8 cellular contexts compared by ENCODE assay signal in genomic region chr6:36874443-36875249, GRCh38. TPM values are rescaled to one million over a fixed set of nuclear protein-coding genes. Genes with fewer than 3 reads are reported as not detected.
DNase-seq lines count a peak whose midpoint lies in the region; ATAC-seq and TF ChIP-seq lines count a peak whose summit lies in the region.

Gene PPIL1 (minus strand): TSS chr6:36874803. CDS start chr6:36874772, 31 bp downstream.

- H3K4me3 ChIP-seq in GM08714 (ENCODE audit: low read length) (peak within 1 kb of the TSS; percentile 82), SU-DHL-6 (ENCODE audit: insufficient read depth, low read length, poor library complexity, severe bottlenecking) (peak within 1 kb of the TSS; percentile 82), ovary (peak within 1 kb of the TSS; percentile 60), tibial artery (peak within 1 kb of the TSS; percentile 81 to 84)

- no peaks in the 10 kb centered on the region for H3K9me3 Mint-ChIP-seq in activated naive CD8-positive, alpha-beta T cell treated with anti-CD3 and anti-CD28 coated beads, Interleukin-2, amount 10 ng/mL, durations not matched to agents 7 days and 5 days

- ATAC-seq in HG02588 (IDR thresholded peaks at IDR 0.05; ENCODE audit: unreplicated experiment): peak; percentile 77
- peak; percentile 91 for ATAC-seq in activated naive CD8-positive, alpha-beta T cell treated with anti-CD3 and anti-CD28 coated beads, Interleukin-2, amount 10 ng/mL, durations not matched to agents 7 days and 5 days (ENCODE audit: low read depth)
- peak; percentile 87 for ATAC-seq in Right ventricle myocardium inferior

- peak within 1 kb of the TSS; percentile 97 for H3K4me3 Mint-ChIP-seq in activated naive CD8-positive, alpha-beta T cell treated with anti-CD3 and anti-CD28 coated beads, Interleukin-2, amount 10 ng/mL, durations not matched to agents 7 days and 5 days

- peak; percentile 96 for DNase-seq in NCI-H1105 (lab: John Stamatoyannopoulos, UW)
- peak; percentile 87 for DNase-seq in activated naive CD8-positive, alpha-beta T cell treated with anti-CD3 and anti-CD28 coated beads, Interleukin-2, amount 10 ng/mL, durations not matched to agents 7 days and 5 days
- peak; percentile 91 for DNase-seq in Right ventricle myocardium inferior (ENCODE audit: missing footprints)
- peak; percentile 76 to 90 (median 84) for DNase-seq in ovary
- peak; percentile 75 to 87 for DNase-seq in tibial artery

- 0 to 1% (median 1%) methylated on average over 46 to 54 of the region's 54 CpGs for WGBS in ovary, 3 donors

- peak within 1 kb of the TSS; percentile 85 for H3K9ac ChIP-seq in SU-DHL-6 (ENCODE audit: low read length)

- POLR2A ChIA-PET in activated naive CD8-positive, alpha-beta T cell treated with anti-CD3 and anti-CD28 coated beads, Interleukin-2, amount 10 ng/mL, durations not matched to agents 7 days and 5 days (lab: Charles Lee): interaction anchor here (0.8 to 2.5 kb wide), 12 partner anchors 8 to 196 kb away, joined by 3 to 21 read pairs (median 4); partner anchors contain the start of genes C6orf89, CDKN1A and MTCH1

- H3K36me3 ChIP-seq in SU-DHL-6 (ENCODE audit: low read length) (peaks cover 18% of the 10 kb centered on the region), ovary (no peaks in the 10 kb centered on the region), tibial artery (peaks cover 0 to 17% (median 0%) of the 10 kb centered on the region in 3 donors)

- H3K9me3 ChIP-seq in SU-DHL-6 (ENCODE audit: insufficient read depth, low read length) (no peaks in the 10 kb centered on the region), ovary (no peaks in the 10 kb centered on the region), tibial artery (no peaks in the 10 kb centered on the region)

- TF ChIP-seq POLR2A in ovary (IDR thresholded peaks at IDR 0.05): peak; percentile 10

- peaks cover 3% of the 10 kb centered on the region for H3K27me3 Mint-ChIP-seq in activated naive CD8-positive, alpha-beta T cell treated with anti-CD3 and anti-CD28 coated beads, Interleukin-2, amount 10 ng/mL, durations not matched to agents 7 days and 5 days

- peak within 1 kb of the TSS; percentile 80 for H3K27ac ChIP-seq in SU-DHL-6 (ENCODE audit: low read depth, low read length)
- peak within 1 kb of the TSS; percentile 54 to 80 for H3K27ac ChIP-seq in ovary
- H3K27ac ChIP-seq in tibial artery: peak within 1 kb of the TSS; percentile 77 to 81

- peaks cover 28% of the 10 kb centered on the region for H3K4me1 Mint-ChIP-seq in activated naive CD8-positive, alpha-beta T cell treated with anti-CD3 and anti-CD28 coated beads, Interleukin-2, amount 10 ng/mL, durations not matched to agents 7 days and 5 days

- peaks cover 48% of the 10 kb centered on the region for H3K79me2 ChIP-seq in SU-DHL-6 (ENCODE audit: insufficient read depth, low read length)

- no peaks in the 10 kb centered on the region for H3K9me2 ChIP-seq in SU-DHL-6 (replicated peaks; ENCODE audit: insufficient read depth, low read length)

- no peaks in the 10 kb centered on the region for H4K20me1 ChIP-seq in SU-DHL-6 (ENCODE audit: low read depth, low read length)

- H2AFZ ChIP-seq in SU-DHL-6 (ENCODE audit: low read depth, low read length, severe bottlenecking): peak within 1 kb of the TSS; percentile 96

- H3K4me2 ChIP-seq in SU-DHL-6 (ENCODE audit: low read depth, low read length, poor library complexity, severe bottlenecking): peak within 1 kb of the TSS; percentile 86

- H3K27me3 ChIP-seq in SU-DHL-6 (ENCODE audit: low read length) (no peaks in the 10 kb centered on the region), ovary (no peaks in the 10 kb centered on the region), tibial artery (no peaks in the 10 kb centered on the region)

- H3F3A ChIP-seq in SU-DHL-6 (ENCODE audit: insufficient read depth): peaks cover 9% of the 10 kb centered on the region; the same call in 1 of the 2 replicates

- peak within 1 kb of the TSS; percentile 98 for H3K27ac Mint-ChIP-seq in activated naive CD8-positive, alpha-beta T cell treated with anti-CD3 and anti-CD28 coated beads, Interleukin-2, amount 10 ng/mL, durations not matched to agents 7 days and 5 days

- TF ChIP-seq CTCF in SU-DHL-6 (IDR thresholded peaks at IDR 0.05; ENCODE audit: insufficient read depth, low read length, poor library complexity, severe bottlenecking) (no peak), ovary (IDR thresholded peaks at IDR 0.05) (no peak), tibial artery (IDR thresholded peaks at IDR 0.05) (no peak)

- intact Hi-C loops in Right ventricle myocardium inferior (cut with DNase I) (no loop called here), ovary (cut with DNase I) (no loop called here), tibial artery (cut with DNase I; ENCODE audit: low total_unique reads) (no loop called here)

- H3K36me3 Mint-ChIP-seq in activated naive CD8-positive, alpha-beta T cell treated with anti-CD3 and anti-CD28 coated beads, Interleukin-2, amount 10 ng/mL, durations not matched to agents 7 days and 5 days: peaks cover 8% of the 10 kb centered on the region

- H3K4me1 ChIP-seq in ovary (ENCODE audit: insufficient read depth) (peaks cover 3% of the 10 kb centered on the region), tibial artery (peaks cover 0 to 16% (median 4%) of the 10 kb centered on the region in 4 donors)

- TF ChIP-seq EP300 in ovary (IDR thresholded peaks at IDR 0.05): no peak

RNA-seq across cellular contexts. Expression of gene PPIL1, which starts in this region (rescaled TPM):
- total RNA-seq in activated naive CD8-positive, alpha-beta T cell treated with anti-CD3 and anti-CD28 coated beads, Interleukin-2, amount 10 ng/mL, durations not matched to agents 7 days and 5 days: 10 to 100 TPM; 18.5 to 19.9 TPM
- 70.1 TPM for total RNA-seq in Right ventricle myocardium inferior
- 10 to 100 TPM; 11.6 to 31.0 (median 21.2) TPM for total RNA-seq in ovary
- polyA plus RNA-seq in ovary: 10 to 100 TPM; 10.7 to 38.4 TPM

Comparison
In these comparisons a context has a peak if more than half of its experiments do, and no peak if none do; other contexts are left out.
1. Peak in every context shown above with its lines: DNase-seq, ATAC-seq, H3K4me3 ChIP-seq and H3K27ac ChIP-seq.